9 cellular contexts compared by ENCODE assay signal in genomic region chr3:160757624-160758106, GRCh38. TPM values are rescaled to one million over a fixed set of nuclear protein-coding genes. Genes with fewer than 3 reads are reported as not detected.
DNase-seq lines count a peak whose midpoint lies in the region; ATAC-seq and TF ChIP-seq lines count a peak whose summit lies in the region.
"Had no signal": no experiment of that assay in that cellular context is flagged by ENCODE, and none has a peak within 500 bp of the region (broad histone marks: within the 10 kb centered on the region; RNA-seq: fewer than 3 reads in every experiment).

No MANE protein-coding gene starts in this region.

- H3K27ac ChIP-seq in HUES48 (ENCODE audit: low read depth, low read length): peak overlapping the region; percentile 2
- no peak overlapping the region for H3K27ac ChIP-seq in ectodermal cell (ENCODE audit: insufficient read depth, low read depth, low read length, poor library complexity, severe bottlenecking)

- ATAC-seq in natural killer cell: no peak
- no peak for ATAC-seq in left lobe of liver
- ATAC-seq in HG03342 (IDR thresholded peaks at IDR 0.05; ENCODE audit: unreplicated experiment): no peak
- no peak for ATAC-seq in GM21447 (IDR thresholded peaks at IDR 0.05; ENCODE audit: unreplicated experiment)

- 13 to 17% methylated on average over 5 of the region's 5 CpGs for WGBS in ectodermal cell, 2 experiments

- no peak for DNase-seq in BE2C
- no peak for DNase-seq in natural killer cell
- no peak for DNase-seq in NOMO-1 treated with DMSO at 0.1 percent for 48 hours (lab: John Stamatoyannopoulos, UW; ENCODE audit: unreplicated experiment)
- DNase-seq in left lobe of liver (ENCODE audit: low spot score): no peak
- DNase-seq: amniotic stem cell had no signal

- H3K9me3 ChIP-seq in BE2C (no peaks in the 10 kb centered on the region), HUES48 (ENCODE audit: control insufficient read depth, insufficient read depth, low read length) (no peaks in the 10 kb centered on the region), ectodermal cell (ENCODE audit: control insufficient read depth, low read length) (no peaks in the 10 kb centered on the region)

- H3K4me3 ChIP-seq in BE2C (ENCODE audit: low read depth, low read length) (peak overlapping the region; percentile 89), HUES48 (ENCODE audit: low read depth, low read length) (peak overlapping the region; percentile 77), ectodermal cell (ENCODE audit: insufficient read depth, low read depth, low read length) (peak overlapping the region; percentile 78)

- TF ChIP-seq CTCF in BE2C (IDR thresholded peaks at IDR 0.05; ENCODE audit: low read depth, low read length) (no peak), natural killer cell (IDR thresholded peaks at IDR 0.05) (no peak)

- no peaks in the 10 kb centered on the region for H3K9me3 Mint-ChIP-seq in natural killer cell

- H3K4me3 Mint-ChIP-seq in natural killer cell: peak overlapping the region; percentile 97

- H3K36me3 ChIP-seq in BE2C (no peaks in the 10 kb centered on the region), HUES48 (ENCODE audit: control insufficient read depth, insufficient read depth, low read length) (no peaks in the 10 kb centered on the region), ectodermal cell (ENCODE audit: control insufficient read depth, insufficient read depth, low read length) (no peaks in the 10 kb centered on the region)

- intact Hi-C loops in natural killer cell (cut with micrococcal nuclease): loop anchor here (5.0 kb wide), 3 partner anchors 45 to 185 kb away; no protein-coding TSS in a partner anchor

- H3K36me3 Mint-ChIP-seq in natural killer cell: peaks cover 11% of the 10 kb centered on the region

- no peaks in the 10 kb centered on the region for H3K27me3 Mint-ChIP-seq in natural killer cell (ENCODE audit: low read depth in 2 of 2)

- H3K27me3 ChIP-seq in BE2C: no peaks in the 10 kb centered on the region
- H3K27me3 ChIP-seq in HUES48 (ENCODE audit: control insufficient read depth, insufficient read depth, low read length): peaks cover 41% of the 10 kb centered on the region
- H3K27me3 ChIP-seq in ectodermal cell (ENCODE audit: control insufficient read depth, insufficient read depth, low read length, poor library complexity, severe bottlenecking): peaks cover 30% of the 10 kb centered on the region

- peaks cover 69 to 74% of the 10 kb centered on the region in 2 donors for H3K4me1 Mint-ChIP-seq in natural killer cell

- 0 out of 2 replicates have a peak, but pooled peaks cover 4% of the 10 kb centered on the region for H3K4me1 ChIP-seq in BE2C
- peaks cover 27% of the 10 kb centered on the region for H3K4me1 ChIP-seq in HUES48 (ENCODE audit: control insufficient read depth, insufficient read depth, low read length)
- peaks cover 6% of the 10 kb centered on the region for H3K4me1 ChIP-seq in ectodermal cell (ENCODE audit: control insufficient read depth, insufficient read depth, low read length)

- H3K9ac ChIP-seq in HUES48 (ENCODE audit: low read depth, low read length): peak overlapping the region; percentile 46; the same call in 1 of the 2 replicates

- no peak overlapping the region for H3K27ac Mint-ChIP-seq in natural killer cell

RNA-seq across cellular contexts. Expression of gene PPM1L, which starts 1.6 kb away (rescaled TPM):
- polyA plus RNA-seq in BE2C (2012; ENCODE audit: insufficient read depth, insufficient read length, low read depth): 11.2 TPM
- 13.0 TPM for polyA plus RNA-seq in ectodermal cell (2013, experiment 1 of 4)
- 12.6 TPM for polyA plus RNA-seq in ectodermal cell (2013, experiment 2 of 4)
- 11.1 TPM for polyA plus RNA-seq in ectodermal cell (2013, experiment 3 of 4)
- 11.4 TPM for polyA plus RNA-seq in ectodermal cell (2013, experiment 4 of 4)
- total RNA-seq in natural killer cell (10 to 100 TPM; 52.6 to 73.2 (median 52.9) TPM), left lobe of liver (26.4 TPM)
